In the genomic region with DNA sequence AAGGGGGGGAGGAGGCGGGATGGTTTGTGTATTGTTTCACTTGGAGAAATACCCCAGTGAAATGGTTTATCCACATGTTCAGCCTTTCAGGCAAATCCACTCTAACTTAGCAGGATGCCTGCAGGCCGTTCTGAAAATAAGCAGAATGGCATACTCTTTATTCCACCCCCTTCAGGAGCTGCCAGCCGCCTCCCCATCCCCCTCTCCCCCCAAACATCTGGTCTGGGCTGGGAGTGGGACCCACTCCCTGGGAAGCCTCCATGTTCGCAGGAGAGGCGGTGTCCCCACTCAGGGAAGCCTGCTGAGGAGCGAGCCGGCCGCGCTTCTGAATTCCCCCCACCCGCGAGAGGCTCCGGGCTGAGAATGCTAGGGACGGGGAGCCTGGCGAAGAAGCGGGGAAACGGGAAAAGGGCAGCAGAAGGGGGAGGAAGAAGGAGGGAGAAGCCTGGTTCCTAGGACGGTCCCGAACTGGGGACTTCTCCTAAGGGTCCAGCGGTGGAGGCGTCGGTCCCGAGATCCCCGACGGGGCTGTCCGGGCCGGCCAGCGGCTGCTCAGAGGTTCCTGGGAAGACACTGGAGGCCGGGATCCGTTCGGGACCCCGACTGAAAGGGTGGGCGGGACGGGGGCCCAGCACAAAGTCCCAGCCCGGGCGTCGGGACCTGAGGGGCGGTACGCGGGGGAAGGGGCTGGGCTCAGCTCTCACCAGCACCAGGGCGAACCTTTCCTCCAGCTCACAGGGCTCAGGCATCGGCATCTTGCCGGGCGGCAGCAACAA, we compare ENCODE assay signal across 8 cellular contexts. TPM values are rescaled to one million over a fixed set of nuclear protein-coding genes. Genes with fewer than 3 reads are reported as not detected.
DNase-seq lines count a peak whose midpoint lies in the region; ATAC-seq and TF ChIP-seq lines count a peak whose summit lies in the region.

No MANE protein-coding gene starts in this region.

- peak overlapping the region; percentile 36 to 79 (median 76) for H3K9ac ChIP-seq in skeletal muscle tissue (ENCODE audit: low read depth in 1 of 3, low read length in 3 of 3)

- H3K27me3 ChIP-seq in SJSA1 (replicated peaks) (no peaks in the 10 kb centered on the region), brain microvascular endothelial cell (replicated peaks) (no peaks in the 10 kb centered on the region), skeletal muscle tissue (ENCODE audit: control insufficient read depth in 3 of 3, insufficient read depth in 3 of 3, low read length in 3 of 3) (peaks cover 0 to 6% (median 4%) of the 10 kb centered on the region in 3 donors)

- TF ChIP-seq CTCF in brain microvascular endothelial cell (IDR thresholded peaks at IDR 0.05; ENCODE audit: low read depth, low read length, missing control alignments): no peak

- peak; percentile 41 to 69 for DNase-seq in NCI-H524 (lab: John Stamatoyannopoulos, UW)
- no peak for DNase-seq in NCI-H524 treated with DMSO at 0.1 percent for 48 hours (lab: John Stamatoyannopoulos, UW)
- DNase-seq in SJSA1 (ENCODE audit: low read depth in 1 of 2, low spot score in 2 of 2): peak; percentile 46 to 54
- DNase-seq in brain microvascular endothelial cell: peak; percentile 23
- DNase-seq in iPS-NIHi7 (ENCODE audit: extremely low spot score): peak; percentile 51
- no peak for DNase-seq in NCI-H1092 (lab: John Stamatoyannopoulos, UW)

- peak; percentile 13 for ATAC-seq in HG02973 (IDR thresholded peaks at IDR 0.05; ENCODE audit: unreplicated experiment)

- no peaks in the 10 kb centered on the region for H3K9me3 ChIP-seq in SJSA1 (replicated peaks)
- no peaks in the 10 kb centered on the region for H3K9me3 ChIP-seq in skeletal muscle tissue (ENCODE audit: control insufficient read depth in 3 of 3, low read length in 3 of 3)

- no peaks in the 10 kb centered on the region for H3K36me3 ChIP-seq in SJSA1
- H3K36me3 ChIP-seq in brain microvascular endothelial cell (replicated peaks): no peaks in the 10 kb centered on the region
- H3K36me3 ChIP-seq in skeletal muscle tissue (ENCODE audit: control insufficient read depth in 3 of 3, insufficient read depth in 3 of 3, low read length in 3 of 3): no peaks in the 10 kb centered on the region

- in situ Hi-C loops in brain microvascular endothelial cell (cut with HindIII; ENCODE audit: low pct_ligation_motif_present, low sequenced_read_pairs): loop anchor here (5.0 kb wide), 1 partner anchor 64 kb away; no protein-coding TSS in a partner anchor

- peak overlapping the region; percentile 95 for H3K4me3 ChIP-seq in SJSA1
- H3K4me3 ChIP-seq in brain microvascular endothelial cell (ENCODE audit: low read depth, low read length): peak overlapping the region; percentile 86
- H3K4me3 ChIP-seq in skeletal muscle tissue (ENCODE audit: low read length in 3 of 3): peak overlapping the region; percentile 72 to 78 (median 73)

- peak overlapping the region; percentile 65 for H3K27ac ChIP-seq in SJSA1
- H3K27ac ChIP-seq in brain microvascular endothelial cell: peak overlapping the region; percentile 88
- H3K27ac ChIP-seq in skeletal muscle tissue (ENCODE audit: low read depth, low read length): peak overlapping the region; percentile 70

- H3K4me1 ChIP-seq in SJSA1 (replicated peaks): peaks cover 50% of the 10 kb centered on the region
- H3K4me1 ChIP-seq in skeletal muscle tissue (ENCODE audit: control insufficient read depth in 3 of 3, insufficient read depth in 3 of 3, low read length in 3 of 3): peaks cover 15 to 28% (median 26%) of the 10 kb centered on the region in 3 donors

RNA-seq across cellular contexts. Expression of a gene that starts 0.7 kb away (rescaled TPM):
- 12.9 and 19.2 TPM in 2 replicates for total RNA-seq in SJSA1 (2014; rRNA removed; shearing (Covaris generic))
- 19.3 TPM for total RNA-seq in skeletal muscle tissue

RNA-seq across cellular contexts. Expression of a gene that starts 34.8 kb away (rescaled TPM):
- total RNA-seq in SJSA1 (2014; rRNA removed; shearing (Covaris generic)): 417 and 432 TPM in 2 replicates
- 185 TPM for total RNA-seq in skeletal muscle tissue

Comparison
In these comparisons a context has a peak if more than half of its experiments do, and no peak if none do; other contexts are left out.
1. DNase-seq: peak in NCI-H524 (2 of 2), SJSA1 (2 of 2), brain microvascular endothelial cell (single experiment) and iPS-NIHi7 (single experiment); none in NCI-H524 treated with DMSO at 0.1 percent for 48 hours (single experiment) and NCI-H1092 (single experiment).
2. Peak in every context shown above with its lines, with median percentiles within 50 percentile points of each other: H3K27ac ChIP-seq and H3K4me3 ChIP-seq.